Comparison of ENCODE assay signal across 8 cellular contexts in genomic region chr6:87198022-87198421, GRCh38. TPM values are rescaled to one million over a fixed set of nuclear protein-coding genes. Genes with fewer than 3 reads are reported as not detected.
A peak's percentile ranks its signal among the peaks of the same experiment; 100 is the strongest.
DNase-seq lines count a peak whose midpoint lies in the region; ATAC-seq and TF ChIP-seq lines count a peak whose summit lies in the region.
"Not testable (repeated sequence)": the region's sequence is repeated elsewhere in the genome, so short reads cannot be mapped to it uniquely, and the experiment has no call there.

No MANE protein-coding gene starts in this region.

- peaks cover 79% of the 10 kb centered on the region for H3K79me2 ChIP-seq in ACC112 (ENCODE audit: control insufficient read depth, insufficient read depth, low read length, unreplicated experiment)

- H3K4me3 ChIP-seq in ACC112 (ENCODE audit: low read depth, low read length); HEK293 (ENCODE audit: low read depth, low read length): not testable (repeated sequence)

- CTCF ChIA-PET in HEK293 (lab: Yijun Ruan, JAX) = interaction anchor here (0.8 kb wide), 1 partner anchor 58 kb away, joined by 3 read pairs; no protein-coding TSS in a partner anchor
- CTCF ChIA-PET in activated CD4-positive, alpha-beta T cell treated with anti-CD3 and anti-CD28 coated beads for 36 hours (lab: Charles Lee) = interaction anchor here (0.6 to 1.5 kb wide), 4 partner anchors 9 to 507 kb away, joined by 3 to 6 read pairs (median 4); no protein-coding TSS in a partner anchor

- not testable (repeated sequence) for TF ChIP-seq CTCF in HEK293 (tag by site-specific recombination; IDR thresholded peaks at IDR 0.05)

- DNase-seq in activated CD4-positive, alpha-beta T cell treated with anti-CD3 and anti-CD28 coated beads for 36 hours; activated naive CD8-positive, alpha-beta T cell treated with anti-CD3 and anti-CD28 coated beads, Interleukin-2, amount 50 U/mL, for 24 hours; stimulated activated naive CD8-positive, alpha-beta T cell treated with anti-CD3 and anti-CD28 coated beads, Interleukin-15, amount 100 ng/mL, for 72 hours: not testable (repeated sequence)

- H3K9me3 ChIP-seq in HEK293 (ENCODE audit: control insufficient read depth, insufficient read depth, low read depth, low read length) = not testable (repeated sequence)

- peak overlapping the region; percentile 38; the same call in 1 of the 2 replicates for H3K27ac ChIP-seq in ACC112 (ENCODE audit: low read depth, low read length)
- H3K27ac ChIP-seq in HEK293 (ENCODE audit: extremely low read depth, low read depth, low read length) = not testable (repeated sequence)

- H3K4me1 ChIP-seq in ACC112 (ENCODE audit: control insufficient read depth, insufficient read depth, low read length, unreplicated experiment) = peaks cover 25% of the 10 kb centered on the region
- not testable (repeated sequence) for H3K4me1 ChIP-seq in HEK293 (ENCODE audit: control insufficient read depth, insufficient read depth, low read length)

- not testable (repeated sequence) for H3K27me3 Mint-ChIP-seq in activated CD4-positive, alpha-beta T cell treated with anti-CD3 and anti-CD28 coated beads for 36 hours; activated T-helper 17 cell treated with anti-CD3 and anti-CD28 coated beads, Interleukin-2, amount 50 U/mL, for 72 hours; activated naive CD8-positive, alpha-beta T cell treated with anti-CD3 and anti-CD28 coated beads, Interleukin-2, amount 50 U/mL, for 24 hours; stimulated activated naive CD8-positive, alpha-beta T cell treated with anti-CD3 and anti-CD28 coated beads, Interleukin-15, amount 100 ng/mL, for 72 hours

- H3K27me3 ChIP-seq in ACC112 (ENCODE audit: insufficient read depth, low read length) = not testable (repeated sequence)

- POLR2A ChIA-PET in HEK293 (lab: Yijun Ruan, JAX) = not testable (repeated sequence)
- POLR2A ChIA-PET in activated CD4-positive, alpha-beta T cell treated with anti-CD3 and anti-CD28 coated beads for 36 hours (lab: Charles Lee) = interaction anchor here (0.6 kb wide), 1 partner anchor 9 kb away, joined by 5 read pairs; no protein-coding TSS in a partner anchor

- peak overlapping the region; percentile 74 for H3K27ac Mint-ChIP-seq in activated CD4-positive, alpha-beta T cell treated with anti-CD3 and anti-CD28 coated beads for 36 hours
- H3K27ac Mint-ChIP-seq in activated T-helper 17 cell treated with anti-CD3 and anti-CD28 coated beads, Interleukin-2, amount 50 U/mL, for 72 hours = peak overlapping the region; percentile 65
- H3K27ac Mint-ChIP-seq in activated naive CD8-positive, alpha-beta T cell treated with anti-CD3 and anti-CD28 coated beads, Interleukin-2, amount 50 U/mL, for 24 hours = peak overlapping the region; percentile 70
- H3K27ac Mint-ChIP-seq in stimulated activated naive CD8-positive, alpha-beta T cell treated with anti-CD3 and anti-CD28 coated beads, Interleukin-15, amount 100 ng/mL, for 72 hours = peak overlapping the region in 1 of 2 donors; percentile 88

- intact Hi-C loops in activated CD4-positive, alpha-beta T cell treated with anti-CD3 and anti-CD28 coated beads for 36 hours (cut with DNase I, micrococcal nuclease) = loop anchor here in 1 of 2 experiments (5.0 kb wide), 1 partner anchor 41 kb away; the partner anchor contains the start of gene ZNF292

- ATAC-seq in GM18519 (IDR thresholded peaks at IDR 0.05; ENCODE audit: low FRiP score, unreplicated experiment) = peak; percentile 4
- peak; percentile 8 for ATAC-seq in HG03378 (IDR thresholded peaks at IDR 0.05; ENCODE audit: unreplicated experiment)
- not testable (repeated sequence) for ATAC-seq in activated CD4-positive, alpha-beta T cell treated with anti-CD3 and anti-CD28 coated beads for 36 hours; activated T-helper 17 cell treated with anti-CD3 and anti-CD28 coated beads, Interleukin-2, amount 50 U/mL, for 72 hours (replicated peaks); activated naive CD8-positive, alpha-beta T cell treated with anti-CD3 and anti-CD28 coated beads, Interleukin-2, amount 50 U/mL, for 24 hours; stimulated activated naive CD8-positive, alpha-beta T cell treated with anti-CD3 and anti-CD28 coated beads, Interleukin-15, amount 100 ng/mL, for 72 hours

- H3K36me3 ChIP-seq in ACC112 (ENCODE audit: insufficient read depth, low read length); HEK293 (ENCODE audit: control insufficient read depth in 2 of 2, insufficient read depth in 1 of 2, low read length in 2 of 2): not testable (repeated sequence)

- not testable (repeated sequence) for H3K9me3 Mint-ChIP-seq in activated CD4-positive, alpha-beta T cell treated with anti-CD3 and anti-CD28 coated beads for 36 hours (ENCODE audit: low read depth); activated T-helper 17 cell treated with anti-CD3 and anti-CD28 coated beads, Interleukin-2, amount 50 U/mL, for 72 hours; activated naive CD8-positive, alpha-beta T cell treated with anti-CD3 and anti-CD28 coated beads, Interleukin-2, amount 50 U/mL, for 24 hours; stimulated activated naive CD8-positive, alpha-beta T cell treated with anti-CD3 and anti-CD28 coated beads, Interleukin-15, amount 100 ng/mL, for 72 hours

- H3K4me3 Mint-ChIP-seq in activated CD4-positive, alpha-beta T cell treated with anti-CD3 and anti-CD28 coated beads for 36 hours; activated naive CD8-positive, alpha-beta T cell treated with anti-CD3 and anti-CD28 coated beads, Interleukin-2, amount 50 U/mL, for 24 hours: not testable (repeated sequence)
- peak overlapping the region; percentile 55 for H3K4me3 Mint-ChIP-seq in activated T-helper 17 cell treated with anti-CD3 and anti-CD28 coated beads, Interleukin-2, amount 50 U/mL, for 72 hours
- H3K4me3 Mint-ChIP-seq in stimulated activated naive CD8-positive, alpha-beta T cell treated with anti-CD3 and anti-CD28 coated beads, Interleukin-15, amount 100 ng/mL, for 72 hours = peak overlapping the region; percentile 32 to 39

- H2AFZ ChIP-seq in ACC112 (ENCODE audit: low read length, unreplicated experiment) = not testable (repeated sequence)

- peaks cover 16% of the 10 kb centered on the region for H3K36me3 Mint-ChIP-seq in activated CD4-positive, alpha-beta T cell treated with anti-CD3 and anti-CD28 coated beads for 36 hours (ENCODE audit: low read depth)
- H3K36me3 Mint-ChIP-seq in activated T-helper 17 cell treated with anti-CD3 and anti-CD28 coated beads, Interleukin-2, amount 50 U/mL, for 72 hours (ENCODE audit: low read depth) = peaks cover 56% of the 10 kb centered on the region
- H3K36me3 Mint-ChIP-seq in activated naive CD8-positive, alpha-beta T cell treated with anti-CD3 and anti-CD28 coated beads, Interleukin-2, amount 50 U/mL, for 24 hours (ENCODE audit: low read depth) = peaks cover 17% of the 10 kb centered on the region

- H3K4me1 Mint-ChIP-seq in activated CD4-positive, alpha-beta T cell treated with anti-CD3 and anti-CD28 coated beads for 36 hours = peaks cover 77% of the 10 kb centered on the region
- H3K4me1 Mint-ChIP-seq in activated T-helper 17 cell treated with anti-CD3 and anti-CD28 coated beads, Interleukin-2, amount 50 U/mL, for 72 hours = peaks cover 49% of the 10 kb centered on the region
- H3K4me1 Mint-ChIP-seq in activated naive CD8-positive, alpha-beta T cell treated with anti-CD3 and anti-CD28 coated beads, Interleukin-2, amount 50 U/mL, for 24 hours = peaks cover 83% of the 10 kb centered on the region
- H3K4me1 Mint-ChIP-seq in stimulated activated naive CD8-positive, alpha-beta T cell treated with anti-CD3 and anti-CD28 coated beads, Interleukin-15, amount 100 ng/mL, for 72 hours = peaks cover 84% of the 10 kb centered on the region

TF ChIP-seq in HEK293, 187 proteins besides CTCF, POLR2A, EP300 and RAD21 (continues in another document):
- TF ChIP-seq ZNF510 (tag by site-specific recombination; IDR thresholded peaks at IDR 0.05; ENCODE audit: insufficient replicate concordance) = peak; percentile 90
- TF ChIP-seq ZNF266 (tag by site-specific recombination; IDR thresholded peaks at IDR 0.05; ENCODE audit: low read depth) = peak; percentile 76; the same call in 1 of the 2 replicates
- peak; percentile 91 for TF ChIP-seq ZNF394 (tag by site-specific recombination; IDR thresholded peaks at IDR 0.05; ENCODE audit: borderline replicate concordance)
- TF ChIP-seq ZXDB (tag by site-specific recombination; IDR thresholded peaks at IDR 0.05) = peak; percentile 40; the same call in 1 of the 2 replicates
- TF ChIP-seq ZNF654 (tag by site-specific recombination; IDR thresholded peaks at IDR 0.05; ENCODE audit: low read depth) = peak; percentile 23; the same call in 1 of the 2 replicates
- 0 out of 2 replicates have a peak, but pooled peaks have one; percentile 44 for TF ChIP-seq KLF7 (tag by site-specific recombination; IDR thresholded peaks at IDR 0.05; ENCODE audit: borderline replicate concordance)
- TF ChIP-seq ZNF426 (tag by site-specific recombination; IDR thresholded peaks at IDR 0.05) = peak; percentile 78
- peak; percentile 67 for TF ChIP-seq ZNF623 (tag by site-specific recombination; IDR thresholded peaks at IDR 0.05)

RNA-seq across cellular contexts. Expression of gene ZNF292, which starts 42.7 kb away (rescaled TPM):
- total RNA-seq in activated CD4-positive, alpha-beta T cell treated with anti-CD3 and anti-CD28 coated beads for 36 hours = 10 to 100 TPM; 68.8 to 81.8 TPM
- 100 to 1,000 TPM in 1 of 2 donors, 10 to 100 TPM in 1; 77.2 to 209 TPM for total RNA-seq in activated T-helper 17 cell treated with anti-CD3 and anti-CD28 coated beads, Interleukin-2, amount 50 U/mL, for 72 hours
